19 cellular contexts compared by ENCODE assay signal in the genomic region with DNA sequence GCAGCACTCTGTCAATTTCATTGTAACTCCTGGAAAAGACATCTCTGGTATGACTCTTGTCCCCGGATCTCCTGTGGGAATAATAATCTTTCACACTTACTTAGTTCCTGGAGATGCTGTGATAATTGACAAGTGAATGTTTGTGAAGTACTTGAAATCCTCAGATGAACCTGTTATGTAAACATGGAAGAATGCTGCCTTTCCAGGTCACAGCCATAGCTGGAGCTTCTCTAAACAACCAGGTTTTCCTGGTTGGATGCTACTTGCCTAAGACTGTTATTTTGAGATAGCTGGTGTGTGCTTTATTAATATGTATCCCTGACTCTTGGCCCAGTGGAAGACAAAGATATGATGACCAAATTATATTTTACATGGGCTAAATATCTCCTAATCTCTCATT.
DNase-seq lines count a peak whose midpoint lies in the region; ATAC-seq lines count a peak whose summit lies in the region.
"Had no signal": no experiment of that assay in that cellular context is flagged by ENCODE, and none has a peak within 500 bp of the region (broad histone marks: within the 10 kb centered on the region; RNA-seq: fewer than 3 reads in every experiment).

No MANE protein-coding gene starts in this region.

- H3K27ac Mint-ChIP-seq in activated T-helper 2 cell treated with anti-CD3 and anti-CD28 coated beads, Interferon-gamma antibody, Interleukin-2, Interleukin-4, amounts not matched to agents 10 μg/mL and 5 μg/mL and 100 μg/mL, durations not matched to agents 14 hours and 24 hours and 36 hours, result no peak overlapping the region
- H3K27ac Mint-ChIP-seq: GM23338, HFFc6 had no signal

- no peaks in the 10 kb centered on the region for H3K27me3 Mint-ChIP-seq in activated T-helper 2 cell treated with anti-CD3 and anti-CD28 coated beads, Interferon-gamma antibody, Interleukin-2, Interleukin-4, amounts not matched to agents 10 μg/mL and 5 μg/mL and 100 μg/mL, durations not matched to agents 14 hours and 24 hours and 36 hours (ENCODE audit: low read depth)

- ATAC-seq in GM18870 (IDR thresholded peaks at IDR 0.05; ENCODE audit: unreplicated experiment), result no peak
- ATAC-seq: GM23338, Panc1 had no signal

- intact Hi-C loops in activated T-helper 2 cell treated with anti-CD3 and anti-CD28 coated beads, Interferon-gamma antibody, Interleukin-2, Interleukin-4, amounts not matched to agents 10 μg/mL and 5 μg/mL and 100 μg/mL, durations not matched to agents 14 hours and 24 hours and 36 hours (cut with micrococcal nuclease), result no loop called here

- H3K4me1 Mint-ChIP-seq in activated T-helper 2 cell treated with anti-CD3 and anti-CD28 coated beads, Interferon-gamma antibody, Interleukin-2, Interleukin-4, amounts not matched to agents 10 μg/mL and 5 μg/mL and 100 μg/mL, durations not matched to agents 14 hours and 24 hours and 36 hours (ENCODE audit: low read depth), result no peaks in the 10 kb centered on the region
- H3K4me1 Mint-ChIP-seq: GM23338 had no signal

- H3K4me3 Mint-ChIP-seq in activated T-helper 2 cell treated with anti-CD3 and anti-CD28 coated beads, Interferon-gamma antibody, Interleukin-2, Interleukin-4, amounts not matched to agents 10 μg/mL and 5 μg/mL and 100 μg/mL, durations not matched to agents 14 hours and 24 hours and 36 hours (ENCODE audit: low read depth), result no peak overlapping the region
- H3K4me3 Mint-ChIP-seq: GM23338, HFFc6 had no signal

- peaks cover 3% of the 10 kb centered on the region for H3K9me3 Mint-ChIP-seq in activated T-helper 2 cell treated with anti-CD3 and anti-CD28 coated beads, Interferon-gamma antibody, Interleukin-2, Interleukin-4, amounts not matched to agents 10 μg/mL and 5 μg/mL and 100 μg/mL, durations not matched to agents 14 hours and 24 hours and 36 hours
- H3K9me3 Mint-ChIP-seq: GM23338, HFFc6 had no signal

- H3K36me3 Mint-ChIP-seq in activated T-helper 2 cell treated with anti-CD3 and anti-CD28 coated beads, Interferon-gamma antibody, Interleukin-2, Interleukin-4, amounts not matched to agents 10 μg/mL and 5 μg/mL and 100 μg/mL, durations not matched to agents 14 hours and 24 hours and 36 hours (ENCODE audit: low read depth), result peaks cover 2% of the 10 kb centered on the region

- DNase-seq in NCI-H446 treated with DMSO at 0.1 percent for 48 hours (lab: John Stamatoyannopoulos, UW) (peak; percentile 17), NCI-H446 (lab: John Stamatoyannopoulos, UW) (no peak), NCI-H2227 treated with DMSO at 0.1 percent for 48 hours (lab: John Stamatoyannopoulos, UW) (peak; percentile 4), cerebellar cortex (ENCODE audit: low spot score) (peak; percentile 6), NCI-H82 treated with DMSO at 0.1 percent for 48 hours (lab: John Stamatoyannopoulos, UW; ENCODE audit: unreplicated experiment) (no peak)
- DNase-seq in activated T-helper 2 cell treated with anti-CD3 and anti-CD28 coated beads, Interferon-gamma antibody, Interleukin-2, Interleukin-4, amounts not matched to agents 10 μg/mL and 5 μg/mL and 100 μg/mL, durations not matched to agents 14 hours and 24 hours and 36 hours (ENCODE audit: low spot score), result no peak
- no peak for DNase-seq in activated CD4-positive, alpha-beta T cell treated with anti-CD3 and anti-CD28 coated beads, Interleukin-2, amount 50 U/mL, for 4 hours
- DNase-seq: Caco-2, DMS79 treated with DMSO at 0.1 percent for 48 hours, GDM1, HFFc6, KBM-7, NCI-H1048, NCI-H2081, Right ventricle myocardium superior, SK-N-SH had no signal

Comparison
In these comparisons a context has a peak if more than half of its experiments do, and no peak if none do; other contexts are left out.
1. DNase-seq: peak in NCI-H446 treated with DMSO at 0.1 percent for 48 hours (single experiment), NCI-H2227 treated with DMSO at 0.1 percent for 48 hours (single experiment) and cerebellar cortex (single experiment); none in NCI-H446 (0 of 2), activated T-helper 2 cell treated with anti-CD3 and anti-CD28 coated beads, Interferon-gamma antibody, Interleukin-2, Interleukin-4, amounts not matched to agents 10 μg/mL and 5 μg/mL and 100 μg/mL, durations not matched to agents 14 hours and 24 hours and 36 hours (single experiment), activated CD4-positive, alpha-beta T cell treated with anti-CD3 and anti-CD28 coated beads, Interleukin-2, amount 50 U/mL, for 4 hours (0 of 2) and NCI-H82 treated with DMSO at 0.1 percent for 48 hours (single experiment).